In genomic region chr7:80563561-80564327, GRCh38 we compare ENCODE assay signal across 21 cellular contexts. TPM values are rescaled to one million over a fixed set of nuclear protein-coding genes. Genes with fewer than 3 reads are reported as not detected.
DNase-seq lines count a peak whose midpoint lies in the region; ATAC-seq and TF ChIP-seq lines count a peak whose summit lies in the region.
"Had no signal": no experiment of that assay in that cellular context is flagged by ENCODE, and none has a peak within 500 bp of the region (broad histone marks: within the 10 kb centered on the region; RNA-seq: fewer than 3 reads in every experiment).

No MANE protein-coding gene starts in this region.

- CTCF ChIA-PET in activated CD4-positive, alpha-beta memory T cell treated with anti-CD3 and anti-CD28 coated beads for 36 hours (lab: Charles Lee): no interaction called here

- intact Hi-C loops in upper lobe of right lung (cut with DNase I): no loop called here
- intact Hi-C loops in activated CD4-positive, alpha-beta memory T cell treated with anti-CD3 and anti-CD28 coated beads for 36 hours (cut with micrococcal nuclease): no loop called here

- peak overlapping the region in 1 of 6 donors; percentile 46 for H3K27ac Mint-ChIP-seq in immature natural killer cell
- H3K27ac Mint-ChIP-seq in activated CD4-positive, alpha-beta memory T cell treated with anti-CD3 and anti-CD28 coated beads for 36 hours: no peak overlapping the region
- H3K27ac Mint-ChIP-seq: brain; CD8-positive, alpha-beta T cell; effector memory CD8-positive, alpha-beta T cell; naive B cell; WTC11 had no signal

- TF ChIP-seq CTCF in RWPE2 (IDR thresholded peaks at IDR 0.05; ENCODE audit: poor library complexity, severe bottlenecking): no peak
- no peak for TF ChIP-seq CTCF in upper lobe of right lung (IDR thresholded peaks at IDR 0.05)

- no peak overlapping the region for H3K4me3 ChIP-seq in Jurkat, Clone E6-1 (ENCODE audit: low read length)
- H3K4me3 ChIP-seq in RWPE2 (ENCODE audit: severe bottlenecking): no peak overlapping the region
- no peak overlapping the region for H3K4me3 ChIP-seq in upper lobe of right lung
- H3K4me3 ChIP-seq: colonic mucosa, Peyer's patch had no signal

- H3K9me3 ChIP-seq in RWPE2 (ENCODE audit: severe bottlenecking): no peaks in the 10 kb centered on the region
- H3K9me3 ChIP-seq in upper lobe of right lung: no peaks in the 10 kb centered on the region
- H3K9me3 ChIP-seq: colonic mucosa, Peyer's patch had no signal

- DNase-seq in Jurkat, Clone E6-1 (ENCODE audit: low read depth, low spot score): peak; percentile 21
- no peak for DNase-seq in RWPE2 (ENCODE audit: low spot score)
- DNase-seq in immature natural killer cell: peak; percentile 45 to 70 (median 54)
- no peak for DNase-seq in upper lobe of right lung
- no peak for DNase-seq in NCI-H82 (lab: John Stamatoyannopoulos, UW)
- DNase-seq in NCI-H2171 treated with DMSO at 0.1 percent for 48 hours (lab: John Stamatoyannopoulos, UW): no peak
- DNase-seq in activated CD4-positive, alpha-beta memory T cell treated with anti-CD3 and anti-CD28 coated beads for 36 hours: no peak
- DNase-seq: activated gamma-delta T cell; CD8-positive, alpha-beta T cell; colonic mucosa; effector memory CD8-positive, alpha-beta T cell; naive B cell; NCI-H1417; NCI-H510A; Peyer's patch had no signal

- peak overlapping the region in 2 of 5 donors; percentile 14 to 56 for H3K4me3 Mint-ChIP-seq in immature natural killer cell
- no peak overlapping the region for H3K4me3 Mint-ChIP-seq in activated CD4-positive, alpha-beta memory T cell treated with anti-CD3 and anti-CD28 coated beads for 36 hours
- H3K4me3 Mint-ChIP-seq: brain; CD8-positive, alpha-beta T cell; effector memory CD8-positive, alpha-beta T cell; naive B cell; WTC11 had no signal

- H3K27me3 Mint-ChIP-seq in immature natural killer cell (ENCODE audit: low read depth in 3 of 3): peaks cover 0 to 6% (median 2%) of the 10 kb centered on the region in 3 donors
- no peaks in the 10 kb centered on the region for H3K27me3 Mint-ChIP-seq in activated CD4-positive, alpha-beta memory T cell treated with anti-CD3 and anti-CD28 coated beads for 36 hours
- H3K27me3 Mint-ChIP-seq: brain; effector memory CD8-positive, alpha-beta T cell had no signal

- no peaks in the 10 kb centered on the region for H3K27me3 ChIP-seq in RWPE2 (ENCODE audit: insufficient read depth, poor library complexity, severe bottlenecking)
- no peaks in the 10 kb centered on the region for H3K27me3 ChIP-seq in upper lobe of right lung
- H3K27me3 ChIP-seq: colonic mucosa, Peyer's patch had no signal

- peaks cover 5 to 21% of the 10 kb centered on the region in 2 donors for H3K4me1 Mint-ChIP-seq in immature natural killer cell
- no peaks in the 10 kb centered on the region for H3K4me1 Mint-ChIP-seq in activated CD4-positive, alpha-beta memory T cell treated with anti-CD3 and anti-CD28 coated beads for 36 hours (ENCODE audit: low read depth)
- H3K4me1 Mint-ChIP-seq: brain, naive B cell, WTC11 had no signal

- H3K4me1 ChIP-seq in RWPE2 (ENCODE audit: insufficient read depth, poor library complexity, severe bottlenecking): no peaks in the 10 kb centered on the region
- no peaks in the 10 kb centered on the region for H3K4me1 ChIP-seq in upper lobe of right lung
- H3K4me1 ChIP-seq: colonic mucosa, parathyroid adenoma, Peyer's patch had no signal

- ATAC-seq in RWPE2 (ENCODE audit: low read depth) (peak; percentile 51; the same call in 2 of the 3 replicates), upper lobe of right lung (peak; percentile 12)
- ATAC-seq: CD8-positive, alpha-beta T cell; effector memory CD8-positive, alpha-beta T cell; SK-N-SH treated with all-trans-retinoic acid at 6 μM for 48 hours; WTC11 had no signal

- no peak overlapping the region for H3K27ac ChIP-seq in RWPE2 (ENCODE audit: poor library complexity, severe bottlenecking)
- H3K27ac ChIP-seq in upper lobe of right lung: no peak overlapping the region
- H3K27ac ChIP-seq: colonic mucosa, parathyroid adenoma, Peyer's patch had no signal

- no peaks in the 10 kb centered on the region for H3K36me3 ChIP-seq in RWPE2 (ENCODE audit: low read depth)
- H3K36me3 ChIP-seq in upper lobe of right lung: no peaks in the 10 kb centered on the region
- H3K36me3 ChIP-seq: colonic mucosa, Peyer's patch had no signal

- H3K36me3 Mint-ChIP-seq in immature natural killer cell: peaks cover 0 to 4% (median 0%) of the 10 kb centered on the region in 3 donors
- H3K36me3 Mint-ChIP-seq in activated CD4-positive, alpha-beta memory T cell treated with anti-CD3 and anti-CD28 coated beads for 36 hours: no peaks in the 10 kb centered on the region
- H3K36me3 Mint-ChIP-seq: brain; CD8-positive, alpha-beta T cell had no signal

- POLR2A ChIA-PET in activated CD4-positive, alpha-beta memory T cell treated with anti-CD3 and anti-CD28 coated beads for 36 hours (lab: Charles Lee): no interaction called here

- H3K9me3 Mint-ChIP-seq in immature natural killer cell: peaks cover 14 to 62% (median 23%) of the 10 kb centered on the region in 6 donors
- H3K9me3 Mint-ChIP-seq in activated CD4-positive, alpha-beta memory T cell treated with anti-CD3 and anti-CD28 coated beads for 36 hours: peaks cover 26% of the 10 kb centered on the region

RNA-seq across cellular contexts. Expression of gene GNAT3, which starts 51.9 kb away (rescaled TPM):
- not detected for polyA plus RNA-seq in Jurkat, Clone E6-1 (2012; ENCODE audit: insufficient read depth, insufficient read length)
- polyA plus RNA-seq in immature natural killer cell: not detected
- not detected for total RNA-seq in upper lobe of right lung
- not detected for total RNA-seq in activated CD4-positive, alpha-beta memory T cell treated with anti-CD3 and anti-CD28 coated beads for 36 hours
- total RNA-seq: CD8-positive, alpha-beta T cell; colonic mucosa; mesenteric fat pad; T-helper 2 cell treated with Interferon-gamma antibody and Interleukin-4, amounts not matched to agents 100 ng/mL and 5 ng/mL, for 36 hours; WTC11 had no signal

Comparison
In these comparisons a context has a peak if more than half of its experiments do, and no peak if none do; other contexts are left out.
1. DNase-seq: peak in Jurkat, Clone E6-1 (single experiment) and immature natural killer cell (3 of 3); none in RWPE2 (single experiment), upper lobe of right lung (single experiment), NCI-H82 (single experiment), NCI-H2171 treated with DMSO at 0.1 percent for 48 hours (single experiment) and activated CD4-positive, alpha-beta memory T cell treated with anti-CD3 and anti-CD28 coated beads for 36 hours (single experiment).